Comparison of ENCODE assay signal across 8 cellular contexts in genomic region chr5:14582797-14583137, GRCh38. TPM values are rescaled to one million over a fixed set of nuclear protein-coding genes. Genes with fewer than 3 reads are reported as not detected.
DNase-seq lines count a peak whose midpoint lies in the region; TF ChIP-seq lines count a peak whose summit lies in the region.

No MANE protein-coding gene starts in this region.

- no peak for TF ChIP-seq CTCF in OCI-LY3 (IDR thresholded peaks at IDR 0.05; ENCODE audit: low read depth, low read length)

- in situ Hi-C loops in GM23248 (cut with MboI): no loop called here

- no peak overlapping the region for H3K23ac ChIP-seq in trophoblast cell (ENCODE audit: low read length)

- H3K79me1 ChIP-seq in trophoblast cell (ENCODE audit: low read length): peaks cover 3% of the 10 kb centered on the region

- H2BK120ac ChIP-seq in trophoblast cell (ENCODE audit: insufficient read depth, low read length, poor library complexity): no peak overlapping the region

- H3K14ac ChIP-seq in trophoblast cell (ENCODE audit: low read length): no peak overlapping the region

- no peak overlapping the region for H3K18ac ChIP-seq in trophoblast cell (ENCODE audit: low read length)

- peak overlapping the region; percentile 69 for H3K4me2 ChIP-seq in GM23248 (ENCODE audit: unreplicated experiment)
- H3K4me2 ChIP-seq in OCI-LY3 (ENCODE audit: low read length): peak overlapping the region; percentile 83
- H3K4me2 ChIP-seq in trophoblast cell (ENCODE audit: low read length): peak overlapping the region; percentile 96

- H3K4me1 ChIP-seq in GM23248 (ENCODE audit: insufficient read depth): no peaks in the 10 kb centered on the region; the same call in 1 of the 2 replicates
- H3K4me1 ChIP-seq in OCI-LY3 (ENCODE audit: low read length): peaks cover 4% of the 10 kb centered on the region
- H3K4me1 ChIP-seq in esophagus (ENCODE audit: control insufficient read depth in 2 of 2, insufficient read depth in 2 of 2, low read length in 1 of 2): peaks cover 0 to 6% of the 10 kb centered on the region in 2 donors
- peaks cover 0 to 3% of the 10 kb centered on the region in 2 experiments for H3K4me1 ChIP-seq in trophoblast cell (ENCODE audit: control insufficient read depth in 1 of 2, insufficient read depth in 2 of 2, low read length in 2 of 2)

- H4K8ac ChIP-seq in trophoblast cell (ENCODE audit: low read depth, low read length): no peak overlapping the region

- 6 to 9% methylated on average over 9 of the region's 9 CpGs for WGBS in GM23248 (ENCODE audit: low coverage in 1 of 2, low lambda C conversion rate in 2 of 2, missing lambda C conversion rate in 2 of 2), 2 experiments
- WGBS in esophagus, 2 donors: 32 to 45% methylated on average over 8 to 9 of the region's 9 CpGs
- no CpG with 5 or more reads among the region's 9 CpGs for WGBS in trophoblast cell (ENCODE audit: extremely low coverage, insufficient coverage, insufficient read length)

- H3K36me3 ChIP-seq in GM23248 (ENCODE audit: low read depth) (no peaks in the 10 kb centered on the region), OCI-LY3 (replicated peaks; ENCODE audit: low read depth, low read length) (peaks cover 10% of the 10 kb centered on the region), esophagus (ENCODE audit: control insufficient read depth in 2 of 2, insufficient read depth in 2 of 2, low read length in 1 of 2) (no peaks in the 10 kb centered on the region), trophoblast cell (ENCODE audit: control insufficient read depth in 1 of 2, insufficient read depth in 2 of 2, low read length in 2 of 2) (no peaks in the 10 kb centered on the region)

- peaks cover 67% of the 10 kb centered on the region for H3K27me3 ChIP-seq in GM23248 (replicated peaks; ENCODE audit: insufficient read depth)
- no peaks in the 10 kb centered on the region for H3K27me3 ChIP-seq in OCI-LY3 (ENCODE audit: low read depth, low read length)
- no peaks in the 10 kb centered on the region for H3K27me3 ChIP-seq in esophagus (ENCODE audit: control insufficient read depth in 1 of 2, insufficient read depth in 2 of 2, low read length in 2 of 2)
- no peaks in the 10 kb centered on the region for H3K27me3 ChIP-seq in trophoblast cell (ENCODE audit: insufficient read depth, low read length)

- DNase-seq in GM23248 (peak; percentile 20), trophoblast cell (no peak), kidney tubule cell (ENCODE audit: low spot score) (no peak), substantia nigra (lab: John Stamatoyannopoulos, UW) (no peak), SW 1271 (lab: John Stamatoyannopoulos, UW) (no peak)
- DNase-seq in stimulated activated naive CD4-positive, alpha-beta T cell treated with Interleukin-2 at 50 U/mL for 16 hours (lab: John Stamatoyannopoulos, UW): no peak

- H3F3A ChIP-seq in GM23248 (ENCODE audit: insufficient read depth): peaks cover 8% of the 10 kb centered on the region; the same call in 1 of the 2 replicates

- H4K20me1 ChIP-seq in GM23248 (ENCODE audit: insufficient read depth): no peaks in the 10 kb centered on the region
- H4K20me1 ChIP-seq in OCI-LY3 (ENCODE audit: insufficient read depth, low read length): no peaks in the 10 kb centered on the region

- H3K9ac ChIP-seq in GM23248 (no peak overlapping the region), OCI-LY3 (ENCODE audit: low read length) (peak overlapping the region; percentile 59; the same call in 1 of the 2 replicates), trophoblast cell (ENCODE audit: low read length) (no peak overlapping the region)

- no peak overlapping the region for H2BK12ac ChIP-seq in trophoblast cell (ENCODE audit: low read length)

- H3K4me3 ChIP-seq in GM23248 (peak overlapping the region; percentile 62), OCI-LY3 (ENCODE audit: low read length) (peak overlapping the region; percentile 78), esophagus (ENCODE audit: low read depth in 1 of 2, low read length in 2 of 2) (peak overlapping the region; percentile 64 to 92), trophoblast cell (ENCODE audit: low read depth, low read length) (no peak overlapping the region)

- H3K4ac ChIP-seq in trophoblast cell (ENCODE audit: low read depth, low read length): no peak overlapping the region

- H3K9me2 ChIP-seq in GM23248 (ENCODE audit: insufficient read depth): no peaks in the 10 kb centered on the region

- H3K9me3 ChIP-seq in GM23248 (ENCODE audit: low read depth) (no peaks in the 10 kb centered on the region), OCI-LY3 (ENCODE audit: insufficient read depth, low read length) (no peaks in the 10 kb centered on the region), esophagus (ENCODE audit: control insufficient read depth in 2 of 2, insufficient read depth in 1 of 2, low read depth in 1 of 2, low read length in 1 of 2) (no peaks in the 10 kb centered on the region), trophoblast cell (ENCODE audit: insufficient read depth, low read depth, low read length) (peaks cover 2% of the 10 kb centered on the region)

- H4K91ac ChIP-seq in trophoblast cell (ENCODE audit: low read depth, low read length): no peak overlapping the region

- H2AFZ ChIP-seq in GM23248 (no peak overlapping the region; the same call in 1 of the 2 replicates), OCI-LY3 (ENCODE audit: low read depth, low read length) (no peak overlapping the region), trophoblast cell (ENCODE audit: insufficient read depth, low read length, poor library complexity) (no peak overlapping the region)

- no peak overlapping the region for H2BK5ac ChIP-seq in trophoblast cell (ENCODE audit: low read depth, low read length, poor library complexity)

- no peak overlapping the region for H2AK5ac ChIP-seq in trophoblast cell (ENCODE audit: low read length)

- H4K12ac ChIP-seq in trophoblast cell (ENCODE audit: low read depth, low read length): no peak overlapping the region

- H3K79me2 ChIP-seq in GM23248 (ENCODE audit: insufficient read depth) (no peaks in the 10 kb centered on the region), OCI-LY3 (ENCODE audit: low read length) (peaks cover 7% of the 10 kb centered on the region; the same call in 1 of the 2 replicates), trophoblast cell (ENCODE audit: control insufficient read depth, insufficient read depth, low read length, poor library complexity) (peaks cover 1% of the 10 kb centered on the region)

- no peak overlapping the region for H3K27ac ChIP-seq in GM23248
- no peak overlapping the region for H3K27ac ChIP-seq in OCI-LY3 (ENCODE audit: low read length)
- no peak overlapping the region for H3K27ac ChIP-seq in esophagus (ENCODE audit: low read depth in 2 of 2, low read length in 1 of 2)
- no peak overlapping the region for H3K27ac ChIP-seq in trophoblast cell (ENCODE audit: low read depth, low read length)
- H3K27ac ChIP-seq in substantia nigra (ENCODE audit: low read depth, low read length, poor library complexity, severe bottlenecking): no peak overlapping the region

RNA-seq across cellular contexts. Expression of gene OTULINL, which starts 1.2 kb away (rescaled TPM):
- 1.3 TPM in 1 of 2 replicates, not detected in the other for total RNA-seq in GM23248 (2014; rRNA removed; shearing (Covaris generic))
- polyA plus RNA-seq in GM23248 (2016; fragmentation: Nextera tagmentation; extraction: Ambion mirVana): 0.23 and 0.41 TPM in 2 replicates
- polyA plus RNA-seq in esophagus: 1 to 10 TPM in 1 of 2 donors, under 1 TPM in 1; 0.45 to 1.4 TPM
- 4.2 and 4.7 TPM in 2 replicates for polyA plus RNA-seq in trophoblast cell (2013)
